ENCODE assay signal across 1 cellular context in genomic region chr2:69797836-69798465, GRCh38.
TF ChIP-seq lines count a peak whose summit lies in the region.

No MANE protein-coding gene starts in this region.

TF ChIP-seq in H1, 55 proteins besides CTCF, POLR2A, EP300 and RAD21 (continued from another document):
- no peak for TF ChIP-seq TBP (IDR thresholded peaks at IDR 0.05; ENCODE audit: low read depth, low read length)
- no peak for TF ChIP-seq TAF1 (IDR thresholded peaks at IDR 0.05; ENCODE audit: low read depth, low read length)
- no peak for TF ChIP-seq JUN (IDR thresholded peaks at IDR 0.05; ENCODE audit: low read depth, low read length)
- no peak for TF ChIP-seq JUND (IDR thresholded peaks at IDR 0.05; ENCODE audit: low read length)
- no peak for TF ChIP-seq ZNF274 (IDR thresholded peaks at IDR 0.05; ENCODE audit: borderline replicate concordance, extremely low read depth, low read length)
